Comparison of ENCODE assay signal across 1 cellular context in genomic region chr6:43736844-43737243, GRCh38.
TF ChIP-seq lines count a peak whose summit lies in the region.

No MANE protein-coding gene starts in this region.

TF ChIP-seq in SK-N-SH treated with all-trans-retinoic acid at 6 μM for 48 hours, 23 proteins besides CTCF, POLR2A, EP300 and RAD21 (continued from another document):
- TF ChIP-seq ZNF70 (CRISPR knock-in tag; IDR thresholded peaks at IDR 0.05), result no peak
- no peak for TF ChIP-seq ZNF565 (CRISPR knock-in tag; conservative IDR thresholded peaks at IDR 0.05; ENCODE audit: low read depth)
- TF ChIP-seq, protein P1, sequence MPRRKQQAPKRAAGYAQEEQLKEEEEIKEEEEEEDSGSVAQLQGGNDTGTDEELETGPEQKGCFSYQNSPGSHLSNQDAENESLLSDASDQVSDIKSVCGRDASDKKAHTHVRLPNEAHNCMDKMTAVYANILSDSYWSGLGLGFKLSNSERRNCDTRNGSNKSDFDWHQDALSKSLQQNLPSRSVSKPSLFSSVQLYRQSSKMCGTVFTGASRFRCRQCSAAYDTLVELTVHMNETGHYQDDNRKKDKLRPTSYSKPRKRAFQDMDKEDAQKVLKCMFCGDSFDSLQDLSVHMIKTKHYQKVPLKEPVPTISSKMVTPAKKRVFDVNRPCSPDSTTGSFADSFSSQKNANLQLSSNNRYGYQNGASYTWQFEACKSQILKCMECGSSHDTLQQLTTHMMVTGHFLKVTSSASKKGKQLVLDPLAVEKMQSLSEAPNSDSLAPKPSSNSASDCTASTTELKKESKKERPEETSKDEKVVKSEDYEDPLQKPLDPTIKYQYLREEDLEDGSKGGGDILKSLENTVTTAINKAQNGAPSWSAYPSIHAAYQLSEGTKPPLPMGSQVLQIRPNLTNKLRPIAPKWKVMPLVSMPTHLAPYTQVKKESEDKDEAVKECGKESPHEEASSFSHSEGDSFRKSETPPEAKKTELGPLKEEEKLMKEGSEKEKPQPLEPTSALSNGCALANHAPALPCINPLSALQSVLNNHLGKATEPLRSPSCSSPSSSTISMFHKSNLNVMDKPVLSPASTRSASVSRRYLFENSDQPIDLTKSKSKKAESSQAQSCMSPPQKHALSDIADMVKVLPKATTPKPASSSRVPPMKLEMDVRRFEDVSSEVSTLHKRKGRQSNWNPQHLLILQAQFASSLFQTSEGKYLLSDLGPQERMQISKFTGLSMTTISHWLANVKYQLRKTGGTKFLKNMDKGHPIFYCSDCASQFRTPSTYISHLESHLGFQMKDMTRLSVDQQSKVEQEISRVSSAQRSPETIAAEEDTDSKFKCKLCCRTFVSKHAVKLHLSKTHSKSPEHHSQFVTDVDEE (CRISPR knock-in tag; IDR thresholded peaks at IDR 0.05), result no peak
- TF ChIP-seq, protein P2, sequence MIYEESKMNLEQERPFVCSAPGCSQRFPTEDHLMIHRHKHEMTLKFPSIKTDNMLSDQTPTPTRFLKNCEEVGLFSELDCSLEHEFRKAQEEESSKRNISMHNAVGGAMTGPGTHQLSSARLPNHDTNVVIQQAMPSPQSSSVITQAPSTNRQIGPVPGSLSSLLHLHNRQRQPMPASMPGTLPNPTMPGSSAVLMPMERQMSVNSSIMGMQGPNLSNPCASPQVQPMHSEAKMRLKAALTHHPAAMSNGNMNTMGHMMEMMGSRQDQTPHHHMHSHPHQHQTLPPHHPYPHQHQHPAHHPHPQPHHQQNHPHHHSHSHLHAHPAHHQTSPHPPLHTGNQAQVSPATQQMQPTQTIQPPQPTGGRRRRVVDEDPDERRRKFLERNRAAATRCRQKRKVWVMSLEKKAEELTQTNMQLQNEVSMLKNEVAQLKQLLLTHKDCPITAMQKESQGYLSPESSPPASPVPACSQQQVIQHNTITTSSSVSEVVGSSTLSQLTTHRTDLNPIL (CRISPR knock-in tag; IDR thresholded peaks at IDR 0.05; ENCODE audit: low read depth), result no peak
- no peak for TF ChIP-seq ZFP3 (CRISPR knock-in tag; IDR thresholded peaks at IDR 0.05)
